8 cellular contexts compared by ENCODE assay signal in the genomic region with DNA sequence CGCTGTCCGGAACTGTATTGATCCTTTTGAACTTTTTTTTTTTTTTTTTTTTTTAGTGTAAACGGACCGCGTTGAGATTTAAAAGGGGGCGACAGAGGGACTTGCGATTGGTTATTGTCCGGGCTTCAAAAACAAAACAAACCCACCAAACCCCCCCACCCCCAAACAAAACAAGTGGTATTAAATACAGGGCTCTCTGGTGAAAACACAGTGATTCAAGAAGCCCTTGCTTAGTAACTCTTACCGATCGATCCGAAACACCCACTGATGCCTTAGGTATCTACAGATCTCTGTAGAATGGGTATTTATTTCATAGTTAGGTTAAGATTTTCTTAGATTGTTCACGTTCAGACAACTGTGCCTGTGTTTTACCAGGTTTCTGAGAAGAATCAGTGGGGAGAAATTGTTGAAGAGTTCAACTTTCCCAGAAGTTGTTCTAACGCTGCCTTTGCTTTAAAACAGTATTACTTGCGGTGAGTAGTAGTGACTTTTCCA. TPM values are rescaled to one million over a fixed set of nuclear protein-coding genes. Genes with fewer than 3 reads are reported as not detected.
A peak's percentile ranks its signal among the peaks of the same experiment; 100 is the strongest.
DNase-seq lines count a peak whose midpoint lies in the region; ATAC-seq and TF ChIP-seq lines count a peak whose summit lies in the region.

No MANE protein-coding gene starts in this region.

- peak overlapping the region; percentile 91 to 99 for H3K27ac Mint-ChIP-seq in effector memory CD8-positive, alpha-beta T cell
- peak overlapping the region; percentile 82 to 97 (median 93) for H3K27ac Mint-ChIP-seq in naive thymus-derived CD4-positive, alpha-beta T cell

- POLR2A ChIA-PET in HEK293 (lab: Yijun Ruan, JAX): interaction anchor here (1.0 kb wide), 1 partner anchor 29 kb away, joined by 5 read pairs; no protein-coding TSS in a partner anchor
- POLR2A ChIA-PET in naive thymus-derived CD4-positive, alpha-beta T cell (lab: Charles Lee): interaction anchor here (0.6 to 6.3 kb wide), 4 partner anchors 13 to 223 kb away, joined by 3 to 69 read pairs (median 14); no protein-coding TSS in a partner anchor

- no peaks in the 10 kb centered on the region for H3K27me3 ChIP-seq in BE2C
- H3K27me3 ChIP-seq in naive thymus-derived CD4-positive, alpha-beta T cell (ENCODE audit: control insufficient read depth in 2 of 2, insufficient read depth in 2 of 2, low read length in 2 of 2): no peaks in the 10 kb centered on the region

- DNase-seq in BE2C: no peak
- peak; percentile 34 for DNase-seq in SW480 (ENCODE audit: low spot score)
- no peak for DNase-seq in effector memory CD8-positive, alpha-beta T cell
- peak in 4 of 9 donors; percentile 19 to 45 (median 24) for DNase-seq in naive thymus-derived CD4-positive, alpha-beta T cell
- no peak for DNase-seq in cortex of kidney (lab: John Stamatoyannopoulos, UW)

- H3K4me1 ChIP-seq in BE2C: no peaks in the 10 kb centered on the region; the same call in 1 of the 2 replicates
- H3K4me1 ChIP-seq in HEK293 (ENCODE audit: control insufficient read depth, insufficient read depth, low read length): peaks cover 4% of the 10 kb centered on the region; the same call in 1 of the 2 replicates
- H3K4me1 ChIP-seq in naive thymus-derived CD4-positive, alpha-beta T cell (ENCODE audit: control insufficient read depth in 2 of 2, insufficient read depth in 2 of 2, low read length in 2 of 2): peaks cover 15 to 24% of the 10 kb centered on the region in 2 donors

- H3K36me3 ChIP-seq in BE2C (peaks cover 19% of the 10 kb centered on the region), HEK293 (ENCODE audit: control insufficient read depth in 2 of 2, insufficient read depth in 1 of 2, low read length in 2 of 2) (peaks cover 6 to 16% of the 10 kb centered on the region in 2 experiments)
- H3K36me3 ChIP-seq in naive thymus-derived CD4-positive, alpha-beta T cell (ENCODE audit: control insufficient read depth in 2 of 3, insufficient read depth in 3 of 3, low read length in 3 of 3): peaks cover 0 to 12% (median 0%) of the 10 kb centered on the region in 3 experiments

- no peaks in the 10 kb centered on the region for H3K9me3 Mint-ChIP-seq in effector memory CD8-positive, alpha-beta T cell
- H3K9me3 Mint-ChIP-seq in naive thymus-derived CD4-positive, alpha-beta T cell: no peaks in the 10 kb centered on the region

- peak overlapping the region; percentile 76 for H3K4me3 ChIP-seq in BE2C (ENCODE audit: low read depth, low read length)
- peak overlapping the region; percentile 82 for H3K4me3 ChIP-seq in HEK293 (ENCODE audit: low read depth, low read length)
- peak overlapping the region; percentile 67 for H3K4me3 ChIP-seq in naive thymus-derived CD4-positive, alpha-beta T cell (ENCODE audit: low read length)

- CTCF ChIA-PET in HEK293 (lab: Yijun Ruan, JAX): interaction anchor here (0.7 kb wide), 1 partner anchor 177 kb away, joined by 3 read pairs; no protein-coding TSS in a partner anchor
- CTCF ChIA-PET in naive thymus-derived CD4-positive, alpha-beta T cell (lab: Charles Lee): interaction anchor here (0.6 to 7.2 kb wide), 3 partner anchors 14 to 154 kb away, joined by 3 to 58 read pairs (median 6); no protein-coding TSS in a partner anchor

- H3K4me3 Mint-ChIP-seq in effector memory CD8-positive, alpha-beta T cell: peak overlapping the region; percentile 90 to 100
- H3K4me3 Mint-ChIP-seq in naive thymus-derived CD4-positive, alpha-beta T cell: peak overlapping the region; percentile 85 to 97 (median 90)

- H3K36me3 Mint-ChIP-seq in effector memory CD8-positive, alpha-beta T cell (ENCODE audit: insufficient read depth): peaks cover 54% of the 10 kb centered on the region
- peaks cover 0 to 28% (median 3%) of the 10 kb centered on the region in 5 donors for H3K36me3 Mint-ChIP-seq in naive thymus-derived CD4-positive, alpha-beta T cell

- TF ChIP-seq CTCF in BE2C (IDR thresholded peaks at IDR 0.05; ENCODE audit: low read depth, low read length) (no peak), HEK293 (tag by site-specific recombination; IDR thresholded peaks at IDR 0.05) (no peak)

- no peak for ATAC-seq in effector memory CD8-positive, alpha-beta T cell (replicated peaks)
- ATAC-seq in naive thymus-derived CD4-positive, alpha-beta T cell: no peak
- ATAC-seq in GM21825 (IDR thresholded peaks at IDR 0.05; ENCODE audit: unreplicated experiment) (no peak), GM21528 (IDR thresholded peaks at IDR 0.05; ENCODE audit: low FRiP score, unreplicated experiment) (no peak)

- peaks cover 33 to 47% of the 10 kb centered on the region in 2 donors for H3K4me1 Mint-ChIP-seq in effector memory CD8-positive, alpha-beta T cell (ENCODE audit: low read depth in 2 of 2)
- peaks cover 22 to 45% (median 36%) of the 10 kb centered on the region in 7 donors for H3K4me1 Mint-ChIP-seq in naive thymus-derived CD4-positive, alpha-beta T cell

- intact Hi-C loops in naive thymus-derived CD4-positive, alpha-beta T cell (cut with micrococcal nuclease): loop anchor here (2.0 to 5.0 kb wide), 2 partner anchors 101 to 642 kb away; a partner anchor contains a TSS

- H3K27me3 Mint-ChIP-seq in effector memory CD8-positive, alpha-beta T cell: no peaks in the 10 kb centered on the region
- H3K27me3 Mint-ChIP-seq in naive thymus-derived CD4-positive, alpha-beta T cell: no peaks in the 10 kb centered on the region

- H3K9me3 ChIP-seq in BE2C (no peaks in the 10 kb centered on the region), HEK293 (ENCODE audit: control insufficient read depth, insufficient read depth, low read depth, low read length) (no peaks in the 10 kb centered on the region)
- no peaks in the 10 kb centered on the region for H3K9me3 ChIP-seq in naive thymus-derived CD4-positive, alpha-beta T cell (ENCODE audit: control insufficient read depth in 2 of 3, low read length in 3 of 3)

- H3K27ac ChIP-seq in HEK293 (ENCODE audit: extremely low read depth, low read depth, low read length): peak overlapping the region; percentile 98
- H3K27ac ChIP-seq in naive thymus-derived CD4-positive, alpha-beta T cell (ENCODE audit: low read depth, low read length): peak overlapping the region; percentile 96

TF ChIP-seq in HEK293, 187 proteins besides CTCF, POLR2A, EP300 and RAD21 (continues in another document):
- TF ChIP-seq GLIS2 (tag by site-specific recombination; IDR thresholded peaks at IDR 0.05) (no peak), MYNN (tag by site-specific recombination; IDR thresholded peaks at IDR 0.05; ENCODE audit: borderline replicate concordance) (no peak), ZBTB17 (tag by site-specific recombination; IDR thresholded peaks at IDR 0.05) (peak; percentile 12; the same call in 1 of the 2 replicates), ZNF501 (tag by site-specific recombination; IDR thresholded peaks at IDR 0.05) (no peak), ZBTB8A (tag by site-specific recombination; IDR thresholded peaks at IDR 0.05) (no peak), ZNF2 (tag by site-specific recombination; IDR thresholded peaks at IDR 0.05) (no peak), ZBTB20 (tag by site-specific recombination; IDR thresholded peaks at IDR 0.05) (0 out of 2 replicates have a peak, but pooled peaks have one; percentile 12), PRDM1 (tag by site-specific recombination; IDR thresholded peaks at IDR 0.05) (peak; percentile 86)
- TF ChIP-seq, protein P1, sequence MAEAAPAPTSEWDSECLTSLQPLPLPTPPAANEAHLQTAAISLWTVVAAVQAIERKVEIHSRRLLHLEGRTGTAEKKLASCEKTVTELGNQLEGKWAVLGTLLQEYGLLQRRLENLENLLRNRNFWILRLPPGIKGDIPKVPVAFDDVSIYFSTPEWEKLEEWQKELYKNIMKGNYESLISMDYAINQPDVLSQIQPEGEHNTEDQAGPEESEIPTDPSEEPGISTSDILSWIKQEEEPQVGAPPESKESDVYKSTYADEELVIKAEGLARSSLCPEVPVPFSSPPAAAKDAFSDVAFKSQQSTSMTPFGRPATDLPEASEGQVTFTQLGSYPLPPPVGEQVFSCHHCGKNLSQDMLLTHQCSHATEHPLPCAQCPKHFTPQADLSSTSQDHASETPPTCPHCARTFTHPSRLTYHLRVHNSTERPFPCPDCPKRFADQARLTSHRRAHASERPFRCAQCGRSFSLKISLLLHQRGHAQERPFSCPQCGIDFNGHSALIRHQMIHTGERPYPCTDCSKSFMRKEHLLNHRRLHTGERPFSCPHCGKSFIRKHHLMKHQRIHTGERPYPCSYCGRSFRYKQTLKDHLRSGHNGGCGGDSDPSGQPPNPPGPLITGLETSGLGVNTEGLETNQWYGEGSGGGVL (tag by site-specific recombination; IDR thresholded peaks at IDR 0.05): no peak
- TF ChIP-seq, protein P2, sequence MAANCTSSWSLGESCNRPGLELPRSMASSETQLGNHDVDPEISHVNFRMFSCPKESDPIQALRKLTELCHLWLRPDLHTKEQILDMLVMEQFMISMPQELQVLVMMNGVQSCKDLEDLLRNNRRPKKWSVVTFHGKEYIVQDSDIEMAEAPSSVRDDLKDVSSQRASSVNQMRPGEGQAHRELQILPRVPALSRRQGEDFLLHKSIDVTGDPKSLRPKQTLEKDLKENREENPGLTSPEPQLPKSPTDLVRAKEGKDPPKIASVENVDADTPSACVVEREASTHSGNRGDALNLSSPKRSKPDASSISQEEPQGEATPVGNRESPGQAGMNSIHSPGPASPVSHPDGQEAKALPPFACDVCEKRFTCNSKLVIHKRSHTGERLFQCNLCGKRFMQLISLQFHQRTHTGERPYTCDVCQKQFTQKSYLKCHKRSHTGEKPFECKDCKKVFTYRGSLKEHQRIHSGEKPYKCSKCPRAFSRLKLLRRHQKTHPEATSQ (tag by site-specific recombination; IDR thresholded peaks at IDR 0.05): no peak

RNA-seq across cellular contexts. Expression of a gene that starts 1.4 kb away (rescaled TPM):
- polyA plus RNA-seq in BE2C (2012; ENCODE audit: insufficient read depth, insufficient read length, low read depth): 14.8 TPM
- 10 to 100 TPM; 46.0 to 61.0 (median 50.8) TPM for total RNA-seq in naive thymus-derived CD4-positive, alpha-beta T cell
- polyA plus RNA-seq in naive thymus-derived CD4-positive, alpha-beta T cell: 10 to 100 TPM; 11.7 to 15.6 TPM
